8 cellular contexts compared by ENCODE assay signal in the genomic region with DNA sequence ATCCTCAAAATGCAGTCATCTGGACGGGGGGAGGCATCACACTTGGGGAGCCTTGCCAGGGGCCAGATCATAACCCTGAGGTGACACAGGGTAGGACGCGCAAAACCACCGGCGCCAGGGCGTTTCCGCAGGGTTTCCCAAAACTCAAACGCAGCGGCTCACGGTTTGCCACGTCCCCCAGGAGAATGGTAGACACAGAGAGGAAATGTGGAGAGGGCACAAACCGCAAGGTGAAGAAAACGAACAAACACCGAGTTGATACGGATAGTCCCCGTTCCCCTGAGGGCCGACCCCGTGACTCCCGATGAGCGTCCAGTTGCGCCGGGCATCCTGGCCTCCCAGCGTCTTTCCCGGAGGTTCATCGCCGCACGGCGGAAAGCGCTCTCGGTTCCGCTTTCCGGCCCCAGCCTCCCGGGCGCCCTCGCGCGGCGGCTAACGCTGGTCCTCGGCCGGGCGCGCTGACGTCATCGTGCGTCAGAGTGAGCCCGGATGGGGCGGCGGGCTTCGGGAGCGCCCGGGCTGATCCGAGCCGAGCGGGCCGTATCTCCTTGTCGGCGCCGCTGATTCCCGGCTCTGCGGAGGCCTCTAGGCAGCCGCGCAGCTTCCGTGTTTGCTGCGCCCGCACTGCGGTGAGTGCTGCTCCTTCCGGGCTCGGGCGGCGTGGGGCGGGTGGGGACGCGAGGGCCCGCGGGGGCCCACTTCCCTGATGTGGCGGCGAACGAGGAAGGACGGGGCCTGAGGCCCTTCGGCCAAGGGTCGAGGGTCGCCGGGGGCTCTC.
DNase-seq lines count a peak whose midpoint lies in the region; ATAC-seq and TF ChIP-seq lines count a peak whose summit lies in the region.

A gene (plus strand): TSS at position 467 of the 778 bp plus-strand sequence. CDS start 2,641 bp downstream, outside the sequence.

- ATAC-seq in GM19025 (IDR thresholded peaks at IDR 0.05; ENCODE audit: low read depth, unreplicated experiment): peak; percentile 87
- peak; percentile 89 for ATAC-seq in HG03342 (IDR thresholded peaks at IDR 0.05; ENCODE audit: unreplicated experiment)

- DNase-seq in AML-193 (lab: John Stamatoyannopoulos, UW): peak; percentile 84 to 86
- peak; percentile 93 for DNase-seq in NCI-H510A (lab: John Stamatoyannopoulos, UW)
- peak; percentile 93 to 95 for DNase-seq in activated CD4-positive, alpha-beta T cell treated with anti-CD3 and anti-CD28 coated beads for 24 hours (ENCODE audit: low read depth in 2 of 2)
- DNase-seq in choroid plexus epithelial cell (ENCODE audit: low read depth): peak; percentile 92
- DNase-seq in kidney tubule cell (ENCODE audit: low spot score): peak; percentile 96
- peak; percentile 92 to 97 for DNase-seq in stimulated activated CD4-positive, alpha-beta T cell treated with anti-CD3 and anti-CD28 coated beads, Interleukin-1b, Interleukin-23, amount 100 ng/mL, for 4 hours (ENCODE audit: low read depth in 2 of 2)

- peak within 1 kb of the TSS; percentile 89 for H3K4me3 ChIP-seq in choroid plexus epithelial cell (ENCODE audit: low read depth, low read length)

- peak; percentile 65 for TF ChIP-seq CTCF in choroid plexus epithelial cell (conservative IDR thresholded peaks at IDR 0.05; ENCODE audit: low read depth, low read length)

Comparison
In these comparisons a context has a peak if more than half of its experiments do, and no peak if none do; other contexts are left out.
1. Peak in every context shown above with its lines: DNase-seq, ATAC-seq and H3K4me3 ChIP-seq.